Comparison of ENCODE assay signal across 9 cellular contexts in genomic region chr14:97077253-97077653, GRCh38.
DNase-seq lines count a peak whose midpoint lies in the region; ATAC-seq and TF ChIP-seq lines count a peak whose summit lies in the region.
"Had no signal": no experiment of that assay in that cellular context is flagged by ENCODE, and none has a peak within 500 bp of the region (broad histone marks: within the 10 kb centered on the region; RNA-seq: fewer than 3 reads in every experiment).

No MANE protein-coding gene starts in this region.

- no peaks in the 10 kb centered on the region for H3K36me3 ChIP-seq in CD4-positive, CD25-positive, alpha-beta regulatory T cell (ENCODE audit: control insufficient read depth, insufficient read depth, low read length)

- peaks cover 24% of the 10 kb centered on the region for H3K27me3 Mint-ChIP-seq in CD4-positive, CD25-positive, alpha-beta regulatory T cell
- peaks cover 7% of the 10 kb centered on the region for H3K27me3 Mint-ChIP-seq in mesothelial cell of epicardium (ENCODE audit: low read depth)

- peak in 1 of 3 donors; percentile 4 for DNase-seq in CD4-positive, CD25-positive, alpha-beta regulatory T cell
- DNase-seq in Kasumi-1 (lab: John Stamatoyannopoulos, UW) (peak; percentile 65 to 66), astrocyte of the cerebellum (ENCODE audit: low read depth) (peak; percentile 95), mesothelial cell of epicardium (ENCODE audit: low spot score in 2 of 2, unreplicated experiment in 2 of 2) (no peak), NCI-H2081 treated with DMSO at 0.1 percent for 48 hours (lab: John Stamatoyannopoulos, UW) (no peak)
- DNase-seq in activated CD4-positive, CD25-positive, alpha-beta regulatory T cell treated with anti-CD3 and anti-CD28 coated beads, Interleukin-2, amount 50 U/mL, for 72 hours, result no peak

- H3K4me1 ChIP-seq in CD4-positive, CD25-positive, alpha-beta regulatory T cell (ENCODE audit: control insufficient read depth, insufficient read depth, low read length, poor library complexity, severe bottlenecking), result no peaks in the 10 kb centered on the region

- in situ Hi-C loops in astrocyte of the cerebellum (cut with HindIII; ENCODE audit: low sequenced_read_pairs), result no loop called here

- H3K4me3 ChIP-seq in CD4-positive, CD25-positive, alpha-beta regulatory T cell (ENCODE audit: low read depth, low read length), result peak overlapping the region; percentile 15
- no peak overlapping the region for H3K4me3 ChIP-seq in astrocyte of the cerebellum (ENCODE audit: low read depth, low read length)

- no peaks in the 10 kb centered on the region for H3K36me3 Mint-ChIP-seq in CD4-positive, CD25-positive, alpha-beta regulatory T cell
- no peaks in the 10 kb centered on the region for H3K36me3 Mint-ChIP-seq in mesothelial cell of epicardium
- H3K36me3 Mint-ChIP-seq: activated naive CD8-positive, alpha-beta T cell had no signal

- no peak overlapping the region for H3K4me3 Mint-ChIP-seq in CD4-positive, CD25-positive, alpha-beta regulatory T cell
- no peak overlapping the region for H3K4me3 Mint-ChIP-seq in mesothelial cell of epicardium

- no peaks in the 10 kb centered on the region for H3K27me3 ChIP-seq in CD4-positive, CD25-positive, alpha-beta regulatory T cell (ENCODE audit: control insufficient read depth, insufficient read depth, low read length)

- no peaks in the 10 kb centered on the region for H3K9me3 ChIP-seq in CD4-positive, CD25-positive, alpha-beta regulatory T cell (ENCODE audit: control insufficient read depth in 2 of 2, low read length in 2 of 2)

- peaks cover 0 to 4% (median 0%) of the 10 kb centered on the region in 7 donors for H3K9me3 Mint-ChIP-seq in CD4-positive, CD25-positive, alpha-beta regulatory T cell
- H3K9me3 Mint-ChIP-seq in mesothelial cell of epicardium, result peaks cover 2% of the 10 kb centered on the region

- no peak for ATAC-seq in CD4-positive, CD25-positive, alpha-beta regulatory T cell (ENCODE audit: low read depth in 2 of 2)
- peak; percentile 77 for ATAC-seq in GM19467 (IDR thresholded peaks at IDR 0.05; ENCODE audit: unreplicated experiment)
- ATAC-seq in HG02840 (IDR thresholded peaks at IDR 0.05; ENCODE audit: low FRiP score, unreplicated experiment), result no peak

- no peak overlapping the region for H3K27ac ChIP-seq in CD4-positive, CD25-positive, alpha-beta regulatory T cell (ENCODE audit: insufficient read depth, low read length, poor library complexity, severe bottlenecking)

- no peak for TF ChIP-seq CTCF in astrocyte of the cerebellum (IDR thresholded peaks at IDR 0.05; ENCODE audit: low read depth, low read length, missing control alignments)
- no peak for TF ChIP-seq CTCF in mesothelial cell of epicardium (IDR thresholded peaks at IDR 0.05; ENCODE audit: unreplicated experiment)

- no peak overlapping the region for H3K27ac Mint-ChIP-seq in CD4-positive, CD25-positive, alpha-beta regulatory T cell
- peak overlapping the region; percentile 25 for H3K27ac Mint-ChIP-seq in mesothelial cell of epicardium
- H3K27ac Mint-ChIP-seq: activated naive CD8-positive, alpha-beta T cell had no signal

- peaks cover 0 to 13% (median 8%) of the 10 kb centered on the region in 4 donors for H3K4me1 Mint-ChIP-seq in CD4-positive, CD25-positive, alpha-beta regulatory T cell
- peaks cover 10% of the 10 kb centered on the region for H3K4me1 Mint-ChIP-seq in mesothelial cell of epicardium

Comparison
In these comparisons a context has a peak if more than half of its experiments do, and no peak if none do; other contexts are left out.
1. DNase-seq: peak in Kasumi-1 (2 of 2) and astrocyte of the cerebellum (single experiment); none in mesothelial cell of epicardium (0 of 2), NCI-H2081 treated with DMSO at 0.1 percent for 48 hours (single experiment) and activated CD4-positive, CD25-positive, alpha-beta regulatory T cell treated with anti-CD3 and anti-CD28 coated beads, Interleukin-2, amount 50 U/mL, for 72 hours (single experiment).